In the genomic region with DNA sequence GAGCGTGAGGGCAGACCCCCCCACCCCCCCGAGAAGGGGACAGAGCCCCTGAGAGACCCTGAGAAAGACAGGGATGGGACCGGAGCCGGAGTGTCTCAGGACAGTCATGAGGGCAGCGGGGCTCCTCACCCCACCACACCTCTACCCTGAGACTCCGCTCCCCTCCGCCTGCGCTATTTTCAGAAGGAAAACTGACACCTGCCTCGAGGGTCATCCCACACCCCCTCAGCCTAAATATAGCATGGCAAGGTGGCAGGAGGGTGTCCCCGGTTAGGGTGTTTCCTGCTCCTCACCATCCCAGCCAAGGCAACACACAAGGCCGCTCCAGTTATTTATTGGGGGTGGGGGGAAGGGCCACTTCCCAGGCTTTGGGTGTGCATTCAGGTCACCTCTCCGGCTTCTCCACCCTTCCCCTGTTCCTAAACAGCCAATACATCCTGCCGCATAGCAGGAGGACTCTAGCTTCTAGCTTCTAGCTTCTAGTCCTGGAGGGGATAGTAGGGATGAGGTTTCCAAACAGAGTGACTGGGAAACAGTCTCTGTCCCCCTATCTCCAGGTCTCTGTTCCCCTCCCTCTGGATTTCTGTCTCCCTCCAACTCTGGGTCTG, we compare ENCODE assay signal across 1 cellular context.
TF ChIP-seq lines count a peak whose summit lies in the region.

No MANE protein-coding gene starts in this region.

TF ChIP-seq in GM23338, 12 proteins besides CTCF, POLR2A, EP300 and RAD21 (continued from another document):
- TF ChIP-seq, protein P1, sequence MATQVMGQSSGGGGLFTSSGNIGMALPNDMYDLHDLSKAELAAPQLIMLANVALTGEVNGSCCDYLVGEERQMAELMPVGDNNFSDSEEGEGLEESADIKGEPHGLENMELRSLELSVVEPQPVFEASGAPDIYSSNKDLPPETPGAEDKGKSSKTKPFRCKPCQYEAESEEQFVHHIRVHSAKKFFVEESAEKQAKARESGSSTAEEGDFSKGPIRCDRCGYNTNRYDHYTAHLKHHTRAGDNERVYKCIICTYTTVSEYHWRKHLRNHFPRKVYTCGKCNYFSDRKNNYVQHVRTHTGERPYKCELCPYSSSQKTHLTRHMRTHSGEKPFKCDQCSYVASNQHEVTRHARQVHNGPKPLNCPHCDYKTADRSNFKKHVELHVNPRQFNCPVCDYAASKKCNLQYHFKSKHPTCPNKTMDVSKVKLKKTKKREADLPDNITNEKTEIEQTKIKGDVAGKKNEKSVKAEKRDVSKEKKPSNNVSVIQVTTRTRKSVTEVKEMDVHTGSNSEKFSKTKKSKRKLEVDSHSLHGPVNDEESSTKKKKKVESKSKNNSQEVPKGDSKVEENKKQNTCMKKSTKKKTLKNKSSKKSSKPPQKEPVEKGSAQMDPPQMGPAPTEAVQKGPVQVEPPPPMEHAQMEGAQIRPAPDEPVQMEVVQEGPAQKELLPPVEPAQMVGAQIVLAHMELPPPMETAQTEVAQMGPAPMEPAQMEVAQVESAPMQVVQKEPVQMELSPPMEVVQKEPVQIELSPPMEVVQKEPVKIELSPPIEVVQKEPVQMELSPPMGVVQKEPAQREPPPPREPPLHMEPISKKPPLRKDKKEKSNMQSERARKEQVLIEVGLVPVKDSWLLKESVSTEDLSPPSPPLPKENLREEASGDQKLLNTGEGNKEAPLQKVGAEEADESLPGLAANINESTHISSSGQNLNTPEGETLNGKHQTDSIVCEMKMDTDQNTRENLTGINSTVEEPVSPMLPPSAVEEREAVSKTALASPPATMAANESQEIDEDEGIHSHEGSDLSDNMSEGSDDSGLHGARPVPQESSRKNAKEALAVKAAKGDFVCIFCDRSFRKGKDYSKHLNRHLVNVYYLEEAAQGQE (IDR thresholded peaks at IDR 0.05; ENCODE audit: unreplicated experiment), result no peak
